In the genomic region with DNA sequence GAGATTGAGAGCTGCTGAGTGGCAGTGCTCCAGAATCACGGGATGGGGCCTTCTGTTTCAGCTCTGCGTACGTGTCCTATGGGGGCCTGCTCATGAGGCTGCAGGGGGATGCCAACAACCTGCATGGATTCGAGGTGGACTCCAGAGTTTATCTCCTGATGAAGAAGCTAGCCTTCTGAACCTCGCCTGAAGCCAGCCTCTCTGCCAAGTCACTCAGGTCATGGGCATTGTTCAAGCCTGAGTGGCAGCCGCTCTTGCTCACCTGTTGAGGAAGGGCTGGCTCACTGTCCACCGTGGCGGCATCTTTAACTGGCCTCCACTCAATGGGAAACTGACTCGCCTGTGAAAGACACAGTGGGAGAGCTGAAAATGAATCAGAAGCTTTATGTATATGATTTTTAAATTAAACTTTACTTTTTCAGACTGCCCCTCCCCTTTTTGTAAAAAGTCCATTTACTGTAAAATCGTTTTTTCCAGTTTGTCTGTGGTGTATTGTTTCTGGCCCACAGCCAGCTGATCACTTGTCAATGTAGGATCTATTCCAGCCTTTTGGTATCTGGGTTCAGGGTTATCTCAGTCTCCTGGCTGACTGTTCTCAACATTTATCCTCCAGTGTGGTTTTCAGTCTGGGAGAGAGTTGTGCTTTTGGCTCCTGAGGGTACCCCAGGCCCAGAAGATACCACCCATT, we compare ENCODE assay signal across 23 cellular contexts. TPM values are rescaled to one million over a fixed set of nuclear protein-coding genes. Genes with fewer than 3 reads are reported as not detected.
DNase-seq lines count a peak whose midpoint lies in the region; ATAC-seq, FAIRE-seq and TF ChIP-seq lines count a peak whose summit lies in the region.
"Had no signal": no experiment of that assay in that cellular context is flagged by ENCODE, and none has a peak within 500 bp of the region (broad histone marks: within the 10 kb centered on the region; RNA-seq: fewer than 3 reads in every experiment).

No MANE protein-coding gene starts in this region.

- peaks cover 40% of the 10 kb centered on the region for H4K20me1 ChIP-seq in astrocyte (ENCODE audit: insufficient read depth, low read length)

- H2AFZ ChIP-seq in astrocyte (ENCODE audit: low read depth, low read length), result no peak overlapping the region

- H3K27ac ChIP-seq in astrocyte (ENCODE audit: low read depth, low read length) (no peak overlapping the region), layer of hippocampus (ENCODE audit: low read depth, low read length) (peak overlapping the region; percentile 13), temporal lobe (ENCODE audit: low read depth, low read length) (peak overlapping the region; percentile 44)
- H3K27ac ChIP-seq: ovary had no signal

- peaks cover 29% of the 10 kb centered on the region for H3K4me1 ChIP-seq in astrocyte (ENCODE audit: insufficient read depth, low read length)

- H3K9me3 Mint-ChIP-seq in activated naive CD4-positive, alpha-beta T cell treated with anti-CD3 and anti-CD28 coated beads, Interleukin-2, amount 50 U/mL, for 24 hours, result no peaks in the 10 kb centered on the region
- no peaks in the 10 kb centered on the region for H3K9me3 Mint-ChIP-seq in astrocyte (ENCODE audit: unreplicated experiment)
- H3K9me3 Mint-ChIP-seq: activated T-helper 2 cell treated with anti-CD3 and anti-CD28 coated beads, Interferon-gamma antibody, Interleukin-2, Interleukin-4, amounts not matched to agents 10 μg/mL and 5 μg/mL and 100 μg/mL, durations not matched to agents 14 hours and 24 hours and 36 hours; CD4-positive, alpha-beta T cell; WTC11 had no signal

- H3K4me2 ChIP-seq in astrocyte (ENCODE audit: low read length), result peak overlapping the region; percentile 8

- H3K27ac Mint-ChIP-seq in activated naive CD4-positive, alpha-beta T cell treated with anti-CD3 and anti-CD28 coated beads, Interleukin-2, amount 50 U/mL, for 24 hours, result peak overlapping the region; percentile 17
- no peak overlapping the region for H3K27ac Mint-ChIP-seq in astrocyte (ENCODE audit: unreplicated experiment)
- H3K27ac Mint-ChIP-seq: activated T-helper 2 cell treated with anti-CD3 and anti-CD28 coated beads, Interferon-gamma antibody, Interleukin-2, Interleukin-4, amounts not matched to agents 10 μg/mL and 5 μg/mL and 100 μg/mL, durations not matched to agents 14 hours and 24 hours and 36 hours; CD4-positive, alpha-beta T cell; WTC11 had no signal

- H3K4me3 ChIP-seq in astrocyte (ENCODE audit: insufficient read depth, low read depth, low read length), result no peak overlapping the region
- H3K4me3 ChIP-seq: GM12878, heart left ventricle, ovary had no signal

- H3K9me3 ChIP-seq in astrocyte (ENCODE audit: insufficient read depth, low read depth, low read length), result no peaks in the 10 kb centered on the region
- H3K9me3 ChIP-seq: heart left ventricle, ovary had no signal

- peaks cover 17% of the 10 kb centered on the region for H3K36me3 Mint-ChIP-seq in activated naive CD4-positive, alpha-beta T cell treated with anti-CD3 and anti-CD28 coated beads, Interleukin-2, amount 50 U/mL, for 24 hours
- peaks cover 26% of the 10 kb centered on the region for H3K36me3 Mint-ChIP-seq in astrocyte (ENCODE audit: low read depth, unreplicated experiment)

- peaks cover 22% of the 10 kb centered on the region for H3K79me2 ChIP-seq in astrocyte (ENCODE audit: insufficient read depth, low read length)

- no peaks in the 10 kb centered on the region for H3K27me3 Mint-ChIP-seq in activated naive CD4-positive, alpha-beta T cell treated with anti-CD3 and anti-CD28 coated beads, Interleukin-2, amount 50 U/mL, for 24 hours
- no peaks in the 10 kb centered on the region for H3K27me3 Mint-ChIP-seq in astrocyte (ENCODE audit: low read depth, unreplicated experiment)
- H3K27me3 Mint-ChIP-seq: CD4-positive, alpha-beta T cell had no signal

- peaks cover 35% of the 10 kb centered on the region for H3K4me1 Mint-ChIP-seq in activated naive CD4-positive, alpha-beta T cell treated with anti-CD3 and anti-CD28 coated beads, Interleukin-2, amount 50 U/mL, for 24 hours
- H3K4me1 Mint-ChIP-seq in astrocyte (ENCODE audit: low read depth, unreplicated experiment), result peaks cover 32% of the 10 kb centered on the region

- DNase-seq in activated naive CD4-positive, alpha-beta T cell treated with Interleukin-2 at 50 U/mL for 16 hours, result no peak
- DNase-seq in astrocyte (ENCODE audit: low read depth), result no peak
- no peak for DNase-seq in NCI-H345 (lab: John Stamatoyannopoulos, UW)
- DNase-seq in foreskin melanocyte, result no peak
- DNase-seq: activated CD8-positive, alpha-beta memory T cell treated with anti-CD3 and anti-CD28 coated beads for 24 hours; CD4-positive, alpha-beta T cell; central memory CD4-positive, alpha-beta T cell; effector CD8-positive, alpha-beta T cell; mammary epithelial cell; NCI-H2171; ovary; SIG-M5 had no signal

- no peak for TF ChIP-seq CTCF in astrocyte (IDR thresholded peaks at IDR 0.05; ENCODE audit: insufficient read depth, low read depth, low read length)

- no peaks in the 10 kb centered on the region for H3K27me3 ChIP-seq in astrocyte (ENCODE audit: insufficient read depth, low read length)
- H3K27me3 ChIP-seq in layer of hippocampus (ENCODE audit: control insufficient read depth, insufficient read depth, low read length), result no peaks in the 10 kb centered on the region
- H3K27me3 ChIP-seq: heart left ventricle, ovary had no signal

- ATAC-seq in HG03135 (IDR thresholded peaks at IDR 0.05; ENCODE audit: unreplicated experiment), result no peak
- ATAC-seq: GM12878, WTC11 had no signal

- no peak overlapping the region for H3K4me3 Mint-ChIP-seq in activated naive CD4-positive, alpha-beta T cell treated with anti-CD3 and anti-CD28 coated beads, Interleukin-2, amount 50 U/mL, for 24 hours
- no peak overlapping the region for H3K4me3 Mint-ChIP-seq in astrocyte (ENCODE audit: unreplicated experiment)
- H3K4me3 Mint-ChIP-seq: WTC11 had no signal

- H3K9ac ChIP-seq in astrocyte (ENCODE audit: low read length), result no peak overlapping the region

- no peak for FAIRE-seq in astrocyte (lab: Jason Lieb, UNC)
- FAIRE-seq: GM12878, H1 had no signal

- peaks cover 15% of the 10 kb centered on the region for H3K36me3 ChIP-seq in astrocyte (ENCODE audit: insufficient read depth, low read length)
- H3K36me3 ChIP-seq: ovary had no signal

RNA-seq across cellular contexts. Expression of a gene that starts 6.8 kb away (rescaled TPM):
- total RNA-seq in astrocyte, result 63.2 and 70.3 TPM in 2 replicates
- total RNA-seq in temporal lobe, result 27.3 TPM

RNA-seq across cellular contexts. Expression of a gene that starts 6.9 kb away (rescaled TPM):
- 7.4 and 9.0 TPM in 2 replicates for total RNA-seq in astrocyte
- 6.1 TPM for total RNA-seq in temporal lobe

RNA-seq across cellular contexts. Expression of a gene that starts 9.7 kb away (rescaled TPM):
- total RNA-seq in astrocyte (0.25 and 0.46 TPM in 2 replicates), temporal lobe (under 0.01 TPM)
- total RNA-seq: activated T-helper 2 cell treated with anti-CD3 and anti-CD28 coated beads, Interferon-gamma antibody, Interleukin-2, Interleukin-4, amounts not matched to agents 10 μg/mL and 5 μg/mL and 100 μg/mL, durations not matched to agents 14 hours and 24 hours and 36 hours; CD4-positive, alpha-beta T cell; GM12878; mammary epithelial cell; myocyte; T-helper 2 cell treated with Interferon-gamma antibody and Interleukin-4, amounts not matched to agents 100 ng/mL and 5 ng/mL, for 36 hours had no signal

RNA-seq across cellular contexts. Expression of a gene that starts 11.6 kb away (rescaled TPM):
- total RNA-seq in astrocyte, result 3.4 and 5.6 TPM in 2 replicates
- total RNA-seq in temporal lobe, result 8.6 TPM
- total RNA-seq: activated T-helper 2 cell treated with anti-CD3 and anti-CD28 coated beads, Interferon-gamma antibody, Interleukin-2, Interleukin-4, amounts not matched to agents 10 μg/mL and 5 μg/mL and 100 μg/mL, durations not matched to agents 14 hours and 24 hours and 36 hours; GM12878; mammary epithelial cell; T-helper 2 cell treated with Interferon-gamma antibody and Interleukin-4, amounts not matched to agents 100 ng/mL and 5 ng/mL, for 36 hours had no signal

RNA-seq across cellular contexts. Expression of a gene that starts 30.9 kb away (rescaled TPM):
- total RNA-seq in astrocyte, result 12.2 TPM in 2 replicates
- 40.1 TPM for total RNA-seq in temporal lobe
